1 cellular context compared by ENCODE assay signal in the genomic region with DNA sequence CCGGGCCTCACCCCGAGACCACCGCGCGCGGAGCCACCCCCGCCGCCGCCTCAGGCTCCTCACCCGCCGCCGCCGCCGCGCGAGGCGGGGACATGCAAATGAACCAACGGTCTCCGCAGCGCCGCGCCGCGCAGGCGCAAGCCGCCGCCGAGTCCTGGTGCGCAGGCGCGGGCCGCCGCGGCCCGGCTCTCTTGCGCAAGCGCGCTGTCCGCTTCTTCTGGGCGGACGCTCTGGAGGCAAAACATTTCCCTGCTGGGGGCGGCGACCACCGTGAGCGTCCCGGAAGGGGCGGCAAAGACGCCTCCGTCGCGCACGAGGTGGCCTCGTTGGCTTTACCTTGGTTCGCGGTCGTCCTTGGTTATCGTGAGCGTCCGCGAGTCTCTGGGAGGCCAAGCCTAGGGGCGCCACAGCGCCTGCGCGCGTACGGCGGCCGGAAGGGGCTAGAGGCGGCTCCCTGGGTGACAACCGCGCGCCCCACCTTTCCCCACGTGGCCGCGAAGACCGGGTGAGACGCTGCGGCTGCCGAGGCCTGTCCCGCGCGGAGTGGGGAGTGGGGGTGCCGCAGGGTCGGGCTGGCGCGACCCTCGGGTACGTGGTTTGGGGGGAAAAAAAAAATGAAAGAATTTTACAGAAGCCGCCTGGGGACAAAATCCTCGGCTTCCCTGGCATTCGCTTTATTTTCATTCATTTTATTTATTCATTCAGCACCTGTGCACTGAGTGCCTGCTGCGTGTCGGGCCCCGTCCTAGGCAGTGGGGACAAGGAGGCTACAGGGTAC.
TF ChIP-seq lines count a peak whose summit lies in the region.

A gene (plus strand): TSS at position 178 of the 778 bp plus-strand sequence. CDS start 607 bp downstream, outside the sequence.
A gene (minus strand): TSS at position 92 of the 778 bp plus-strand sequence. CDS start 2,446 bp downstream, outside the sequence.

TF ChIP-seq in HepG2, 621 proteins besides CTCF, POLR2A, EP300 and RAD21 (continued from another document and continues in another):
- TF ChIP-seq, protein P1, sequence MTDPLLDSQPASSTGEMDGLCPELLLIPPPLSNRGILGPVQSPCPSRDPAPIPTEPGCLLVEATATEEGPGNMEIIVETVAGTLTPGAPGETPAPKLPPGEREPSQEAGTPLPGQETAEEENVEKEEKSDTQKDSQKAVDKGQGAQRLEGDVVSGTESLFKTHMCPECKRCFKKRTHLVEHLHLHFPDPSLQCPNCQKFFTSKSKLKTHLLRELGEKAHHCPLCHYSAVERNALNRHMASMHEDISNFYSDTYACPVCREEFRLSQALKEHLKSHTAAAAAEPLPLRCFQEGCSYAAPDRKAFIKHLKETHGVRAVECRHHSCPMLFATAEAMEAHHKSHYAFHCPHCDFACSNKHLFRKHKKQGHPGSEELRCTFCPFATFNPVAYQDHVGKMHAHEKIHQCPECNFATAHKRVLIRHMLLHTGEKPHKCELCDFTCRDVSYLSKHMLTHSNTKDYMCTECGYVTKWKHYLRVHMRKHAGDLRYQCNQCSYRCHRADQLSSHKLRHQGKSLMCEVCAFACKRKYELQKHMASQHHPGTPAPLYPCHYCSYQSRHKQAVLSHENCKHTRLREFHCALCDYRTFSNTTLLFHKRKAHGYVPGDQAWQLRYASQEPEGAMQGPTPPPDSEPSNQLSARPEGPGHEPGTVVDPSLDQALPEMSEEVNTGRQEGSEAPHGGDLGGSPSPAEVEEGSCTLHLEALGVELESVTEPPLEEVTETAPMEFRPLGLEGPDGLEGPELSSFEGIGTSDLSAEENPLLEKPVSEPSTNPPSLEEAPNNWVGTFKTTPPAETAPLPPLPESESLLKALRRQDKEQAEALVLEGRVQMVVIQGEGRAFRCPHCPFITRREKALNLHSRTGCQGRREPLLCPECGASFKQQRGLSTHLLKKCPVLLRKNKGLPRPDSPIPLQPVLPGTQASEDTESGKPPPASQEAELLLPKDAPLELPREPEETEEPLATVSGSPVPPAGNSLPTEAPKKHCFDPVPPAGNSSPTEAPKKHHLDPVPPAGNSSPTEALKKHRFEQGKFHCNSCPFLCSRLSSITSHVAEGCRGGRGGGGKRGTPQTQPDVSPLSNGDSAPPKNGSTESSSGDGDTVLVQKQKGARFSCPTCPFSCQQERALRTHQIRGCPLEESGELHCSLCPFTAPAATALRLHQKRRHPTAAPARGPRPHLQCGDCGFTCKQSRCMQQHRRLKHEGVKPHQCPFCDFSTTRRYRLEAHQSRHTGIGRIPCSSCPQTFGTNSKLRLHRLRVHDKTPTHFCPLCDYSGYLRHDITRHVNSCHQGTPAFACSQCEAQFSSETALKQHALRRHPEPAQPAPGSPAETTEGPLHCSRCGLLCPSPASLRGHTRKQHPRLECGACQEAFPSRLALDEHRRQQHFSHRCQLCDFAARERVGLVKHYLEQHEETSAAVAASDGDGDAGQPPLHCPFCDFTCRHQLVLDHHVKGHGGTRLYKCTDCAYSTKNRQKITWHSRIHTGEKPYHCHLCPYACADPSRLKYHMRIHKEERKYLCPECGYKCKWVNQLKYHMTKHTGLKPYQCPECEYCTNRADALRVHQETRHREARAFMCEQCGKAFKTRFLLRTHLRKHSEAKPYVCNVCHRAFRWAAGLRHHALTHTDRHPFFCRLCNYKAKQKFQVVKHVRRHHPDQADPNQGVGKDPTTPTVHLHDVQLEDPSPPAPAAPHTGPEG (CRISPR knock-in tag; IDR thresholded peaks at IDR 0.05): peak; percentile 75
- TF ChIP-seq NFKBIZ (CRISPR knock-in tag; IDR thresholded peaks at IDR 0.05) (peak; percentile 71), MXD4 (CRISPR knock-in tag; IDR thresholded peaks at IDR 0.05) (peak; percentile 99), ZNF256 (CRISPR knock-in tag; conservative IDR thresholded peaks at IDR 0.05) (peak; percentile 88), ETV6 (CRISPR knock-in tag; conservative IDR thresholded peaks at IDR 0.05) (no peak; the same call in 1 of the 2 replicates), ASH2L (IDR thresholded peaks at IDR 0.05; ENCODE audit: insufficient read length, low read depth, low read length) (peak; percentile 86), NFE2L1 (CRISPR knock-in tag; IDR thresholded peaks at IDR 0.05; ENCODE audit: borderline replicate concordance) (peak; percentile 48; the same call in 1 of the 2 replicates), ZNF562 (CRISPR knock-in tag; IDR thresholded peaks at IDR 0.05; ENCODE audit: borderline replicate concordance) (peak; percentile 93; the same call in 1 of the 2 replicates), ZNF619 (CRISPR knock-in tag; IDR thresholded peaks at IDR 0.05) (no peak; the same call in 1 of the 2 replicates), POGZ (CRISPR knock-in tag; IDR thresholded peaks at IDR 0.05) (peak; percentile 67), NCOA1 (CRISPR knock-in tag; IDR thresholded peaks at IDR 0.05) (no peak), BRD4 (CRISPR knock-in tag; IDR thresholded peaks at IDR 0.05) (peak; percentile 49; the same call in 1 of the 2 replicates), ZNF629 (CRISPR knock-in tag; conservative IDR thresholded peaks at IDR 0.05) (peak; percentile 30; the same call in 1 of the 2 replicates), CREB1 (IDR thresholded peaks at IDR 0.05) (no peak), CREB1 (CRISPR knock-in tag; IDR thresholded peaks at IDR 0.05) (no peak), MTF2 (CRISPR knock-in tag; IDR thresholded peaks at IDR 0.05; ENCODE audit: borderline replicate concordance) (no peak), NFKB2 (CRISPR knock-in tag; IDR thresholded peaks at IDR 0.05; ENCODE audit: borderline replicate concordance) (peak; percentile 93), TBX3 (IDR thresholded peaks at IDR 0.05; ENCODE audit: borderline replicate concordance) (0 out of 2 replicates have a peak, but pooled peaks have one; percentile 16), SRF (IDR thresholded peaks at IDR 0.05; ENCODE audit: low read depth, low read length) (no peak), ELF1 (CRISPR knock-in tag; IDR thresholded peaks at IDR 0.05) (peak; percentile 77), SOX6 (IDR thresholded peaks at IDR 0.05) (no peak), SOX6 (CRISPR knock-in tag; IDR thresholded peaks at IDR 0.05) (0 out of 2 replicates have a peak, but pooled peaks have one; percentile 20), IRX3 (CRISPR knock-in tag; IDR thresholded peaks at IDR 0.05; ENCODE audit: borderline replicate concordance, low read depth) (peak; percentile 80; the same call in 1 of the 2 replicates), ZNF446 (CRISPR knock-in tag; IDR thresholded peaks at IDR 0.05) (peak; percentile 65), ZFP1 (CRISPR knock-in tag; IDR thresholded peaks at IDR 0.05) (no peak), ZNF296 (CRISPR knock-in tag; conservative IDR thresholded peaks at IDR 0.05) (no peak), ZNF180 (CRISPR knock-in tag; IDR thresholded peaks at IDR 0.05; ENCODE audit: borderline replicate concordance, low read depth) (no peak), NFATC3 (CRISPR knock-in tag; IDR thresholded peaks at IDR 0.05) (peak; percentile 99), GZF1 (CRISPR knock-in tag; IDR thresholded peaks at IDR 0.05) (no peak)
- TF ChIP-seq, protein P2, sequence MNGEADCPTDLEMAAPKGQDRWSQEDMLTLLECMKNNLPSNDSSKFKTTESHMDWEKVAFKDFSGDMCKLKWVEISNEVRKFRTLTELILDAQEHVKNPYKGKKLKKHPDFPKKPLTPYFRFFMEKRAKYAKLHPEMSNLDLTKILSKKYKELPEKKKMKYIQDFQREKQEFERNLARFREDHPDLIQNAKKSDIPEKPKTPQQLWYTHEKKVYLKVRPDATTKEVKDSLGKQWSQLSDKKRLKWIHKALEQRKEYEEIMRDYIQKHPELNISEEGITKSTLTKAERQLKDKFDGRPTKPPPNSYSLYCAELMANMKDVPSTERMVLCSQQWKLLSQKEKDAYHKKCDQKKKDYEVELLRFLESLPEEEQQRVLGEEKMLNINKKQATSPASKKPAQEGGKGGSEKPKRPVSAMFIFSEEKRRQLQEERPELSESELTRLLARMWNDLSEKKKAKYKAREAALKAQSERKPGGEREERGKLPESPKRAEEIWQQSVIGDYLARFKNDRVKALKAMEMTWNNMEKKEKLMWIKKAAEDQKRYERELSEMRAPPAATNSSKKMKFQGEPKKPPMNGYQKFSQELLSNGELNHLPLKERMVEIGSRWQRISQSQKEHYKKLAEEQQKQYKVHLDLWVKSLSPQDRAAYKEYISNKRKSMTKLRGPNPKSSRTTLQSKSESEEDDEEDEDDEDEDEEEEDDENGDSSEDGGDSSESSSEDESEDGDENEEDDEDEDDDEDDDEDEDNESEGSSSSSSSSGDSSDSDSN (CRISPR knock-in tag; IDR thresholded peaks at IDR 0.05): no peak; the same call in none of the 2 replicates
- TF ChIP-seq, protein P3, sequence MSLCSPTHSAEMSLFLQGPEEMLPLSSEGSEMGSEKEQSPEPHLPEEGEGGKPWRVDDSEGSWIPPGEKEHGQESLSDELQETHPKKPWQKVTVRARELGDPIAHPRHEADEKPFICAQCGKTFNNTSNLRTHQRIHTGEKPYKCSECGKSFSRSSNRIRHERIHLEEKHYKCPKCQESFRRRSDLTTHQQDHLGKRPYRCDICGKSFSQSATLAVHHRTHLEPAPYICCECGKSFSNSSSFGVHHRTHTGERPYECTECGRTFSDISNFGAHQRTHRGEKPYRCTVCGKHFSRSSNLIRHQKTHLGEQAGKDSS (CRISPR knock-in tag; IDR thresholded peaks at IDR 0.05; ENCODE audit: borderline replicate concordance, low read depth): no peak
- TF ChIP-seq, protein P4, sequence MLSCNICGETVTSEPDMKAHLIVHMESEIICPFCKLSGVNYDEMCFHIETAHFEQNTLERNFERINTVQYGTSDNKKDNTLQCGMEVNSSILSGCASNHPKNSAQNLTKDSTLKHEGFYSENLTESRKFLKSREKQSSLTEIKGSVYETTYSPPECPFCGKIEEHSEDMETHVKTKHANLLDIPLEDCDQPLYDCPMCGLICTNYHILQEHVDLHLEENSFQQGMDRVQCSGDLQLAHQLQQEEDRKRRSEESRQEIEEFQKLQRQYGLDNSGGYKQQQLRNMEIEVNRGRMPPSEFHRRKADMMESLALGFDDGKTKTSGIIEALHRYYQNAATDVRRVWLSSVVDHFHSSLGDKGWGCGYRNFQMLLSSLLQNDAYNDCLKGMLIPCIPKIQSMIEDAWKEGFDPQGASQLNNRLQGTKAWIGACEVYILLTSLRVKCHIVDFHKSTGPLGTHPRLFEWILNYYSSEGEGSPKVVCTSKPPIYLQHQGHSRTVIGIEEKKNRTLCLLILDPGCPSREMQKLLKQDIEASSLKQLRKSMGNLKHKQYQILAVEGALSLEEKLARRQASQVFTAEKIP (CRISPR knock-in tag; IDR thresholded peaks at IDR 0.05; ENCODE audit: borderline replicate concordance): no peak
- TF ChIP-seq, protein P5, sequence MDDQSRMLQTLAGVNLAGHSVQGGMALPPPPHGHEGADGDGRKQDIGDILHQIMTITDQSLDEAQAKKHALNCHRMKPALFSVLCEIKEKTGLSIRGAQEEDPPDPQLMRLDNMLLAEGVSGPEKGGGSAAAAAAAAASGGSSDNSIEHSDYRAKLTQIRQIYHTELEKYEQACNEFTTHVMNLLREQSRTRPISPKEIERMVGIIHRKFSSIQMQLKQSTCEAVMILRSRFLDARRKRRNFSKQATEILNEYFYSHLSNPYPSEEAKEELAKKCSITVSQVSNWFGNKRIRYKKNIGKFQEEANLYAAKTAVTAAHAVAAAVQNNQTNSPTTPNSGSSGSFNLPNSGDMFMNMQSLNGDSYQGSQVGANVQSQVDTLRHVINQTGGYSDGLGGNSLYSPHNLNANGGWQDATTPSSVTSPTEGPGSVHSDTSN (CRISPR knock-in tag; IDR thresholded peaks at IDR 0.05; ENCODE audit: borderline replicate concordance): 0 out of 2 replicates have a peak, but pooled peaks have one; percentile 41
- TF ChIP-seq, protein P6, sequence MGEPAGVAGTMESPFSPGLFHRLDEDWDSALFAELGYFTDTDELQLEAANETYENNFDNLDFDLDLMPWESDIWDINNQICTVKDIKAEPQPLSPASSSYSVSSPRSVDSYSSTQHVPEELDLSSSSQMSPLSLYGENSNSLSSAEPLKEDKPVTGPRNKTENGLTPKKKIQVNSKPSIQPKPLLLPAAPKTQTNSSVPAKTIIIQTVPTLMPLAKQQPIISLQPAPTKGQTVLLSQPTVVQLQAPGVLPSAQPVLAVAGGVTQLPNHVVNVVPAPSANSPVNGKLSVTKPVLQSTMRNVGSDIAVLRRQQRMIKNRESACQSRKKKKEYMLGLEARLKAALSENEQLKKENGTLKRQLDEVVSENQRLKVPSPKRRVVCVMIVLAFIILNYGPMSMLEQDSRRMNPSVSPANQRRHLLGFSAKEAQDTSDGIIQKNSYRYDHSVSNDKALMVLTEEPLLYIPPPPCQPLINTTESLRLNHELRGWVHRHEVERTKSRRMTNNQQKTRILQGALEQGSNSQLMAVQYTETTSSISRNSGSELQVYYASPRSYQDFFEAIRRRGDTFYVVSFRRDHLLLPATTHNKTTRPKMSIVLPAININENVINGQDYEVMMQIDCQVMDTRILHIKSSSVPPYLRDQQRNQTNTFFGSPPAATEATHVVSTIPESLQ (CRISPR knock-in tag; conservative IDR thresholded peaks at IDR 0.05): no peak
- TF ChIP-seq, protein P7, sequence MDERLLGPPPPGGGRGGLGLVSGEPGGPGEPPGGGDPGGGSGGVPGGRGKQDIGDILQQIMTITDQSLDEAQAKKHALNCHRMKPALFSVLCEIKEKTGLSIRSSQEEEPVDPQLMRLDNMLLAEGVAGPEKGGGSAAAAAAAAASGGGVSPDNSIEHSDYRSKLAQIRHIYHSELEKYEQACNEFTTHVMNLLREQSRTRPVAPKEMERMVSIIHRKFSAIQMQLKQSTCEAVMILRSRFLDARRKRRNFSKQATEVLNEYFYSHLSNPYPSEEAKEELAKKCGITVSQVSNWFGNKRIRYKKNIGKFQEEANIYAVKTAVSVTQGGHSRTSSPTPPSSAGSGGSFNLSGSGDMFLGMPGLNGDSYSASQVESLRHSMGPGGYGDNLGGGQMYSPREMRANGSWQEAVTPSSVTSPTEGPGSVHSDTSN (CRISPR knock-in tag; IDR thresholded peaks at IDR 0.05): no peak
- TF ChIP-seq, protein P8, sequence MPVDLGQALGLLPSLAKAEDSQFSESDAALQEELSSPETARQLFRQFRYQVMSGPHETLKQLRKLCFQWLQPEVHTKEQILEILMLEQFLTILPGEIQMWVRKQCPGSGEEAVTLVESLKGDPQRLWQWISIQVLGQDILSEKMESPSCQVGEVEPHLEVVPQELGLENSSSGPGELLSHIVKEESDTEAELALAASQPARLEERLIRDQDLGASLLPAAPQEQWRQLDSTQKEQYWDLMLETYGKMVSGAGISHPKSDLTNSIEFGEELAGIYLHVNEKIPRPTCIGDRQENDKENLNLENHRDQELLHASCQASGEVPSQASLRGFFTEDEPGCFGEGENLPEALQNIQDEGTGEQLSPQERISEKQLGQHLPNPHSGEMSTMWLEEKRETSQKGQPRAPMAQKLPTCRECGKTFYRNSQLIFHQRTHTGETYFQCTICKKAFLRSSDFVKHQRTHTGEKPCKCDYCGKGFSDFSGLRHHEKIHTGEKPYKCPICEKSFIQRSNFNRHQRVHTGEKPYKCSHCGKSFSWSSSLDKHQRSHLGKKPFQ (CRISPR knock-in tag; IDR thresholded peaks at IDR 0.05; ENCODE audit: insufficient replicate concordance): peak; percentile 83
- TF ChIP-seq, protein P9, sequence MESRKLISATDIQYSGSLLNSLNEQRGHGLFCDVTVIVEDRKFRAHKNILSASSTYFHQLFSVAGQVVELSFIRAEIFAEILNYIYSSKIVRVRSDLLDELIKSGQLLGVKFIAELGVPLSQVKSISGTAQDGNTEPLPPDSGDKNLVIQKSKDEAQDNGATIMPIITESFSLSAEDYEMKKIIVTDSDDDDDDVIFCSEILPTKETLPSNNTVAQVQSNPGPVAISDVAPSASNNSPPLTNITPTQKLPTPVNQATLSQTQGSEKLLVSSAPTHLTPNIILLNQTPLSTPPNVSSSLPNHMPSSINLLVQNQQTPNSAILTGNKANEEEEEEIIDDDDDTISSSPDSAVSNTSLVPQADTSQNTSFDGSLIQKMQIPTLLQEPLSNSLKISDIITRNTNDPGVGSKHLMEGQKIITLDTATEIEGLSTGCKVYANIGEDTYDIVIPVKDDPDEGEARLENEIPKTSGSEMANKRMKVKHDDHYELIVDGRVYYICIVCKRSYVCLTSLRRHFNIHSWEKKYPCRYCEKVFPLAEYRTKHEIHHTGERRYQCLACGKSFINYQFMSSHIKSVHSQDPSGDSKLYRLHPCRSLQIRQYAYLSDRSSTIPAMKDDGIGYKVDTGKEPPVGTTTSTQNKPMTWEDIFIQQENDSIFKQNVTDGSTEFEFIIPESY (CRISPR knock-in tag; IDR thresholded peaks at IDR 0.05): 0 out of 2 replicates have a peak, but pooled peaks have one; percentile 27
